Comparison of ENCODE assay signal across 23 cellular contexts in genomic region chr19:53730391-53730790, GRCh38.
DNase-seq lines count a peak whose midpoint lies in the region; ATAC-seq and TF ChIP-seq lines count a peak whose summit lies in the region.
"Had no signal": no experiment of that assay in that cellular context is flagged by ENCODE, and none has a peak within 500 bp of the region (broad histone marks: within the 10 kb centered on the region; RNA-seq: fewer than 3 reads in every experiment).

No MANE protein-coding gene starts in this region.

- CTCF ChIA-PET in WTC11 (lab: Charles Lee) = no interaction called here

- H3K4me1 Mint-ChIP-seq in WTC11 (0 out of 2 replicates have a peak, but pooled peaks cover 6% of the 10 kb centered on the region), neural progenitor cell (no peaks in the 10 kb centered on the region)
- H3K4me1 Mint-ChIP-seq: CD14-positive monocyte; CD4-positive, alpha-beta memory T cell; CD4-positive, CD25-positive, alpha-beta regulatory T cell; CD8-positive, alpha-beta memory T cell had no signal

- H3K4me1 ChIP-seq in neural progenitor cell = peaks cover 13% of the 10 kb centered on the region
- H3K4me1 ChIP-seq: BE2C had no signal

- no peak overlapping the region for H3K27ac ChIP-seq in neural progenitor cell
- H3K27ac ChIP-seq in substantia nigra (ENCODE audit: low read depth, low read length, poor library complexity, severe bottlenecking) = no peak overlapping the region
- H3K27ac ChIP-seq in caudate nucleus (ENCODE audit: low read depth, low read length) = no peak overlapping the region
- H3K27ac ChIP-seq: BLaER1 had no signal

- peak overlapping the region; percentile 64 for H3K4me2 ChIP-seq in neural progenitor cell
- H3K4me2 ChIP-seq: BLaER1 had no signal

- H3K27ac Mint-ChIP-seq in WTC11 = peak overlapping the region; percentile 50; the same call in 1 of the 2 replicates
- H3K27ac Mint-ChIP-seq in neural progenitor cell = no peak overlapping the region
- H3K27ac Mint-ChIP-seq: CD14-positive monocyte; CD4-positive, alpha-beta memory T cell; CD4-positive, CD25-positive, alpha-beta regulatory T cell; CD8-positive, alpha-beta memory T cell had no signal

- TF ChIP-seq CTCF in WTC11 (IDR thresholded peaks at IDR 0.05) (no peak), neural progenitor cell (IDR thresholded peaks at IDR 0.05) (no peak)

- peaks cover 4% of the 10 kb centered on the region for H3K36me3 Mint-ChIP-seq in WTC11
- H3K36me3 Mint-ChIP-seq in neural progenitor cell = no peaks in the 10 kb centered on the region
- H3K36me3 Mint-ChIP-seq: CD14-positive monocyte; CD4-positive, alpha-beta memory T cell; CD4-positive, CD25-positive, alpha-beta regulatory T cell; CD8-positive, alpha-beta memory T cell had no signal

- peaks cover 4% of the 10 kb centered on the region for H3F3A ChIP-seq in neural progenitor cell (ENCODE audit: low read depth)

- H3K36me3 ChIP-seq in neural progenitor cell = no peaks in the 10 kb centered on the region
- H3K36me3 ChIP-seq: BE2C, BLaER1 had no signal

- H3K9me3 ChIP-seq in neural progenitor cell (ENCODE audit: low read depth) = no peaks in the 10 kb centered on the region
- H3K9me3 ChIP-seq: BE2C, BLaER1 had no signal

- DNase-seq in WTC11 (ENCODE audit: low spot score) = no peak
- DNase-seq in neural progenitor cell (ENCODE audit: low spot score) = no peak
- DNase-seq in posterior vena cava (ENCODE audit: low spot score) = peak; percentile 36
- DNase-seq in substantia nigra (lab: John Stamatoyannopoulos, UW) = no peak
- no peak for DNase-seq in caudate nucleus (lab: John Stamatoyannopoulos, UW)
- no peak for DNase-seq in GF-D8 (lab: John Stamatoyannopoulos, UW)
- DNase-seq: 8988T; ACHN; BE2C; C1 segment of cervical spinal cord; CD4-positive, alpha-beta memory T cell; CD4-positive, CD25-positive, alpha-beta regulatory T cell; CD8-positive, alpha-beta memory T cell; COR-L47; DMS 273 treated with DMSO at 0.1 percent for 48 hours; DMS153; DMS53; DMS79; DND-41; EL; GDM1 had no signal

- no peak overlapping the region for H3K9ac ChIP-seq in neural progenitor cell
- H3K9ac ChIP-seq: BLaER1 had no signal

- no peaks in the 10 kb centered on the region for H3K27me3 Mint-ChIP-seq in WTC11 (ENCODE audit: low read depth)
- H3K27me3 Mint-ChIP-seq in neural progenitor cell (ENCODE audit: insufficient read depth, low read depth) = peaks cover 2% of the 10 kb centered on the region
- H3K27me3 Mint-ChIP-seq: CD4-positive, alpha-beta memory T cell; CD4-positive, CD25-positive, alpha-beta regulatory T cell; CD8-positive, alpha-beta memory T cell had no signal

- no peaks in the 10 kb centered on the region for H3K27me3 ChIP-seq in neural progenitor cell
- H3K27me3 ChIP-seq: BE2C, BLaER1 had no signal

- no peak overlapping the region for H3K4me3 Mint-ChIP-seq in WTC11
- H3K4me3 Mint-ChIP-seq in neural progenitor cell = no peak overlapping the region
- H3K4me3 Mint-ChIP-seq: CD14-positive monocyte; CD4-positive, alpha-beta memory T cell; CD4-positive, CD25-positive, alpha-beta regulatory T cell; CD8-positive, alpha-beta memory T cell had no signal

- intact Hi-C loops in posterior vena cava (cut with DNase I) = no loop called here

- no peak overlapping the region for H3K4me3 ChIP-seq in neural progenitor cell
- H3K4me3 ChIP-seq: BLaER1 had no signal

- no peak for ATAC-seq in WTC11

- H3K9me3 Mint-ChIP-seq in WTC11 (no peaks in the 10 kb centered on the region), neural progenitor cell (peaks cover 9% of the 10 kb centered on the region)

- H3K79me2 ChIP-seq in neural progenitor cell (ENCODE audit: low read depth) = no peaks in the 10 kb centered on the region

- no peaks in the 10 kb centered on the region for H4K20me1 ChIP-seq in neural progenitor cell (ENCODE audit: low read depth)
- H4K20me1 ChIP-seq: BLaER1 had no signal

- peak overlapping the region; percentile 86 for H2AFZ ChIP-seq in neural progenitor cell (replicated peaks)

- POLR2A ChIA-PET in WTC11 (lab: Charles Lee) = no interaction called here

TF ChIP-seq in WTC11, 78 proteins besides CTCF, POLR2A, EP300 and RAD21:
- TF ChIP-seq ZNF396 (CRISPR knock-in tag; IDR thresholded peaks at IDR 0.05; ENCODE audit: borderline replicate concordance) (no peak), TCF7 (CRISPR knock-in tag; IDR thresholded peaks at IDR 0.05; ENCODE audit: low read depth) (no peak), CREM (CRISPR knock-in tag; IDR thresholded peaks at IDR 0.05) (no peak), PREB (CRISPR knock-in tag; IDR thresholded peaks at IDR 0.05; ENCODE audit: borderline replicate concordance) (no peak), GABPB1 (CRISPR knock-in tag; IDR thresholded peaks at IDR 0.05) (no peak), HMGA2 (CRISPR knock-in tag; IDR thresholded peaks at IDR 0.05) (no peak), RELA (CRISPR knock-in tag; IDR thresholded peaks at IDR 0.05; ENCODE audit: borderline replicate concordance) (no peak), ZNF423 (CRISPR knock-in tag; IDR thresholded peaks at IDR 0.05) (no peak), FOXJ3 (CRISPR knock-in tag; IDR thresholded peaks at IDR 0.05; ENCODE audit: borderline replicate concordance) (no peak), ZNF317 (CRISPR knock-in tag; IDR thresholded peaks at IDR 0.05; ENCODE audit: borderline replicate concordance, low read depth) (no peak), E2F4 (CRISPR knock-in tag; IDR thresholded peaks at IDR 0.05; ENCODE audit: borderline replicate concordance, low read depth) (no peak), IRF1 (CRISPR knock-in tag; IDR thresholded peaks at IDR 0.05) (no peak), STAT6 (CRISPR knock-in tag; conservative IDR thresholded peaks at IDR 0.05; ENCODE audit: low read depth) (no peak), ZSCAN18 (CRISPR knock-in tag; IDR thresholded peaks at IDR 0.05) (no peak), TP53 (CRISPR knock-in tag; IDR thresholded peaks at IDR 0.05) (no peak), JUN (CRISPR knock-in tag; IDR thresholded peaks at IDR 0.05) (no peak)
TF ChIP-seq in WTC11: peak in this region for 0.
